ENCODE assay signal across 13 cellular contexts in genomic region chr3:13885704-13886010, GRCh38. TPM values are rescaled to one million over a fixed set of nuclear protein-coding genes. Genes with fewer than 3 reads are reported as not detected.
"Had no signal": no experiment of that assay in that cellular context is flagged by ENCODE, and none has a peak within 500 bp of the region (broad histone marks: within the 10 kb centered on the region; RNA-seq: fewer than 3 reads in every experiment).

No MANE protein-coding gene starts in this region.

- ATAC-seq: heart left ventricle, left ventricle myocardium superior had no signal

- H3K9me3 Mint-ChIP-seq: activated naive CD8-positive, alpha-beta T cell treated with anti-CD3 and anti-CD28 coated beads, Interleukin-2, amount 50 U/mL, for 24 hours; neural crest cell; T-helper 1 cell treated with Interleukin-12 subunit alpha and Interleukin-12 subunit beta and Interleukin-4 antibody, amounts not matched to agents 30 μg/mL and 1 μg/mL, for 36 hours had no signal

- H3K27me3 ChIP-seq: ascending aorta, ovary had no signal

- H3K4me1 Mint-ChIP-seq: neural crest cell had no signal

- H3K27ac ChIP-seq: ascending aorta, heart left ventricle, ovary, upper lobe of left lung had no signal

- H3K27ac Mint-ChIP-seq: activated naive CD8-positive, alpha-beta T cell treated with anti-CD3 and anti-CD28 coated beads, Interleukin-2, amount 50 U/mL, for 24 hours; T-helper 1 cell treated with Interleukin-12 subunit alpha and Interleukin-12 subunit beta and Interleukin-4 antibody, amounts not matched to agents 30 μg/mL and 1 μg/mL, for 36 hours had no signal

- H3K4me3 Mint-ChIP-seq: activated naive CD8-positive, alpha-beta T cell treated with anti-CD3 and anti-CD28 coated beads, Interleukin-2, amount 50 U/mL, for 24 hours; T-helper 1 cell treated with Interleukin-12 subunit alpha and Interleukin-12 subunit beta and Interleukin-4 antibody, amounts not matched to agents 30 μg/mL and 1 μg/mL, for 36 hours had no signal

- DNase-seq: foreskin melanocyte, kidney, left ventricle myocardium superior, mesenchymal stem cell, substantia nigra had no signal

- H3K9me3 ChIP-seq: ascending aorta, upper lobe of left lung had no signal

- H3K36me3 ChIP-seq: ascending aorta, heart left ventricle, ovary, upper lobe of left lung had no signal

- H3K4me1 ChIP-seq: ascending aorta had no signal

- H3K4me3 ChIP-seq: ascending aorta, heart left ventricle, ovary, upper lobe of left lung had no signal

RNA-seq across cellular contexts. Expression of gene WNT7A, which starts 5.8 kb away (rescaled TPM):
- total RNA-seq: ascending aorta, endothelial cell of umbilical vein, heart left ventricle, left ventricle myocardium superior had no signal
- polyA plus RNA-seq: endothelial cell of umbilical vein, heart left ventricle, ovary had no signal
